In genomic region chr13:63161219-63161618, GRCh38 we compare ENCODE assay signal across 18 cellular contexts.
DNase-seq lines count a peak whose midpoint lies in the region; ATAC-seq and TF ChIP-seq lines count a peak whose summit lies in the region.
"Had no signal": no experiment of that assay in that cellular context is flagged by ENCODE, and none has a peak within 500 bp of the region (broad histone marks: within the 10 kb centered on the region; RNA-seq: fewer than 3 reads in every experiment).

No MANE protein-coding gene starts in this region.

- H3K9me3 Mint-ChIP-seq in activated CD4-positive, alpha-beta T cell treated with anti-CD3 and anti-CD28 coated beads, Interleukin-2, amount 10 ng/mL, durations not matched to agents 24 days and 14 days: no peaks in the 10 kb centered on the region

- H3K4me1 Mint-ChIP-seq in activated CD4-positive, alpha-beta T cell treated with anti-CD3 and anti-CD28 coated beads, Interleukin-2, amount 10 ng/mL, durations not matched to agents 24 days and 14 days: no peaks in the 10 kb centered on the region

- no peaks in the 10 kb centered on the region for H3K27me3 Mint-ChIP-seq in activated CD4-positive, alpha-beta T cell treated with anti-CD3 and anti-CD28 coated beads, Interleukin-2, amount 10 ng/mL, durations not matched to agents 24 days and 14 days

- DNase-seq in EH (ENCODE audit: low read depth): peak; percentile 31
- peak; percentile 21 for DNase-seq in NCI-H226
- peak; percentile 11 for DNase-seq in choroid plexus epithelial cell (ENCODE audit: low read depth)
- DNase-seq in fibroblast of villous mesenchyme (ENCODE audit: low read depth): peak; percentile 1
- DNase-seq in activated CD4-positive, alpha-beta T cell treated with anti-CD3 and anti-CD28 coated beads, Interleukin-2, amount 10 ng/mL, durations not matched to agents 24 days and 14 days: no peak
- no peak for DNase-seq in HK-2 (ENCODE audit: unreplicated experiment)
- no peak for DNase-seq in superior temporal gyrus (ENCODE audit: extremely low spot score)
- DNase-seq: DMS79, Karpas-422, NCI-H1694, NCI-H2081, NCI-H2171, NCI-H446, NCI-H526, OCI-M1, Right ventricle myocardium superior had no signal

- no peaks in the 10 kb centered on the region for H3K36me3 Mint-ChIP-seq in activated CD4-positive, alpha-beta T cell treated with anti-CD3 and anti-CD28 coated beads, Interleukin-2, amount 10 ng/mL, durations not matched to agents 24 days and 14 days (ENCODE audit: low read depth)

- H3K4me3 Mint-ChIP-seq in activated CD4-positive, alpha-beta T cell treated with anti-CD3 and anti-CD28 coated beads, Interleukin-2, amount 10 ng/mL, durations not matched to agents 24 days and 14 days: no peak overlapping the region

- intact Hi-C loops in activated CD4-positive, alpha-beta T cell treated with anti-CD3 and anti-CD28 coated beads, Interleukin-2, amount 10 ng/mL, durations not matched to agents 24 days and 14 days (cut with micrococcal nuclease): no loop called here

- H3K27ac Mint-ChIP-seq in activated CD4-positive, alpha-beta T cell treated with anti-CD3 and anti-CD28 coated beads, Interleukin-2, amount 10 ng/mL, durations not matched to agents 24 days and 14 days: no peak overlapping the region

- no peak overlapping the region for H3K4me3 ChIP-seq in choroid plexus epithelial cell (ENCODE audit: low read depth, low read length)
- no peak overlapping the region for H3K4me3 ChIP-seq in fibroblast of villous mesenchyme (ENCODE audit: low read depth, low read length)

- TF ChIP-seq CTCF in choroid plexus epithelial cell (conservative IDR thresholded peaks at IDR 0.05; ENCODE audit: low read depth, low read length) (no peak), fibroblast of villous mesenchyme (IDR thresholded peaks at IDR 0.05; ENCODE audit: insufficient read depth, low read depth, low read length) (no peak)

- ATAC-seq in GM19463 (IDR thresholded peaks at IDR 0.05; ENCODE audit: unreplicated experiment): no peak
- ATAC-seq: HCT116 had no signal

Comparison
In these comparisons a context has a peak if more than half of its experiments do, and no peak if none do; other contexts are left out.
1. DNase-seq: peak in EH (single experiment), NCI-H226 (single experiment), choroid plexus epithelial cell (single experiment) and fibroblast of villous mesenchyme (single experiment); none in activated CD4-positive, alpha-beta T cell treated with anti-CD3 and anti-CD28 coated beads, Interleukin-2, amount 10 ng/mL, durations not matched to agents 24 days and 14 days (single experiment), HK-2 (single experiment) and superior temporal gyrus (single experiment).